ENCODE assay signal across 8 cellular contexts in genomic region chr14:100237735-100238418, GRCh38. TPM values are rescaled to one million over a fixed set of nuclear protein-coding genes. Genes with fewer than 3 reads are reported as not detected.
DNase-seq lines count a peak whose midpoint lies in the region; ATAC-seq and TF ChIP-seq lines count a peak whose summit lies in the region.

No MANE protein-coding gene starts in this region.

- peaks cover 67% of the 10 kb centered on the region for H3K36me3 Mint-ChIP-seq in Calu3 (ENCODE audit: insufficient read depth, unreplicated experiment)

- CTCF ChIA-PET in Calu3 (lab: Charles Lee), result interaction anchor here (1.2 kb wide), 1 partner anchor 45 kb away, joined by 3 read pairs; no protein-coding TSS in a partner anchor

- H3K4me3 Mint-ChIP-seq in Calu3 (ENCODE audit: low read depth, unreplicated experiment), result peak overlapping the region; percentile 92

- TF ChIP-seq CTCF in Calu3 (IDR thresholded peaks at IDR 0.05; ENCODE audit: unreplicated experiment) (no peak), cardiac fibroblast (IDR thresholded peaks at IDR 0.05; ENCODE audit: low read depth, low read length) (no peak)

- ATAC-seq in GM21619 (IDR thresholded peaks at IDR 0.05; ENCODE audit: unreplicated experiment), result peak; percentile 13
- ATAC-seq in HG02763 (IDR thresholded peaks at IDR 0.05; ENCODE audit: unreplicated experiment), result no peak

- intact Hi-C loops in Calu3 (cut with micrococcal nuclease; ENCODE audit: unreplicated experiment), result no loop called here

- H3K9me3 Mint-ChIP-seq in Calu3 (ENCODE audit: low read depth, unreplicated experiment), result no peaks in the 10 kb centered on the region

- H3K27me3 Mint-ChIP-seq in Calu3 (ENCODE audit: unreplicated experiment), result no peaks in the 10 kb centered on the region

- DNase-seq in Calu3 (peak; percentile 63), NCI-H1105 treated with DMSO at 0.1 percent for 48 hours (lab: John Stamatoyannopoulos, UW) (peak; percentile 47), UCSD-AML1 (lab: John Stamatoyannopoulos, UW; ENCODE audit: unreplicated experiment) (peak; percentile 71), cardiac fibroblast (ENCODE audit: low read depth in 2 of 2) (peak; percentile 58 to 59), left kidney (ENCODE audit: low read depth, low spot score) (peak; percentile 81)
- DNase-seq in stimulated activated CD4-positive, alpha-beta T cell treated with anti-CD3 and anti-CD28 coated beads, Interleukin-4, amount 100 ng/mL, for 48 hours (ENCODE audit: low read depth in 2 of 2), result peak; percentile 32 to 38

- peak overlapping the region; percentile 97 for H3K27ac Mint-ChIP-seq in Calu3 (ENCODE audit: unreplicated experiment)

- no TSS peak for BruUV-seq in Calu3 (replicated peaks; lab: Mats Ljungman, UMichigan)

- H3K4me3 ChIP-seq in cardiac fibroblast (replicated peaks in 1 of 2; ENCODE audit: low read depth in 2 of 2, low read length in 2 of 2), result peak overlapping the region; percentile 74 to 85

- peaks cover 25% of the 10 kb centered on the region for H3K4me1 Mint-ChIP-seq in Calu3 (ENCODE audit: low read depth, unreplicated experiment)

RNA-seq across cellular contexts. Expression of gene YY1, which starts 1.1 kb away (rescaled TPM):
- total RNA-seq in Calu3 (2022), result 99.0 and 100.0 TPM in 2 replicates
